2 cellular contexts compared by ENCODE assay signal in the genomic region with DNA sequence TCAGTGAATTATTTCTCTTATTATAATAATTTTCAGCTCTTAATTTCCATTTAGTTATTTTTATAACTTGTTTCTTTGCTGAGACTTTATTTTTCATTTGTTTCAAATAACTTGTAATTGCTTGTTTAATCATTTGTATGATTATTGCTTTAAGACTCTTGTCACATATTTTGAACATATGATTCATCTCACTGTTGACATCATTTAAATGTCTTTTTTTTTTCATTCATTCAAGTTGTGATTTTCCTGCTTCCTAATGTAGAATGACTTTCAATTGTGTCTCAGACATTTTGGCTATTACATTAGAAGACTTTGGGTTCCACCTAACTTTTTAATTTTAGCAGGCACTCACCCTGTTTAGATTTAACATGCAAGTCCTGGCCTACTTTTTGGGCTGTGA.
TF ChIP-seq lines count a peak whose summit lies in the region.

No MANE protein-coding gene starts in this region.

TF ChIP-seq in SK-N-SH, 30 proteins besides CTCF, POLR2A, EP300 and RAD21 (continued from another document):
- TF ChIP-seq TCF12 (IDR thresholded peaks at IDR 0.05) (no peak), FOSL2 (IDR thresholded peaks at IDR 0.05; ENCODE audit: borderline replicate concordance, low read depth) (peak; percentile 25; the same call in 1 of the 2 replicates), YY1 (IDR thresholded peaks at IDR 0.05; ENCODE audit: low read depth) (no peak)
- TF ChIP-seq, protein P1, sequence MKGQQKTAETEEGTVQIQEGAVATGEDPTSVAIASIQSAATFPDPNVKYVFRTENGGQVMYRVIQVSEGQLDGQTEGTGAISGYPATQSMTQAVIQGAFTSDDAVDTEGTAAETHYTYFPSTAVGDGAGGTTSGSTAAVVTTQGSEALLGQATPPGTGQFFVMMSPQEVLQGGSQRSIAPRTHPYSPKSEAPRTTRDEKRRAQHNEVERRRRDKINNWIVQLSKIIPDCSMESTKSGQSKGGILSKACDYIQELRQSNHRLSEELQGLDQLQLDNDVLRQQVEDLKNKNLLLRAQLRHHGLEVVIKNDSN (IDR thresholded peaks at IDR 0.05; ENCODE audit: borderline replicate concordance, low read depth): no peak

TF ChIP-seq in SK-N-SH treated with all-trans-retinoic acid at 6 μM for 48 hours, 23 proteins besides CTCF, POLR2A, EP300 and RAD21 (continued from another document):
- TF ChIP-seq BACH2 (CRISPR knock-in tag; IDR thresholded peaks at IDR 0.05; ENCODE audit: borderline replicate concordance) (no peak), ESRRG (CRISPR knock-in tag; IDR thresholded peaks at IDR 0.05) (no peak), GLIS3 (CRISPR knock-in tag; IDR thresholded peaks at IDR 0.05) (no peak), SNAI2 (CRISPR knock-in tag; IDR thresholded peaks at IDR 0.05) (no peak), ISL1 (CRISPR knock-in tag; IDR thresholded peaks at IDR 0.05) (no peak), CSDC2 (CRISPR knock-in tag; IDR thresholded peaks at IDR 0.05) (no peak), ZFP30 (CRISPR knock-in tag; IDR thresholded peaks at IDR 0.05) (no peak)
- TF ChIP-seq, protein P2, sequence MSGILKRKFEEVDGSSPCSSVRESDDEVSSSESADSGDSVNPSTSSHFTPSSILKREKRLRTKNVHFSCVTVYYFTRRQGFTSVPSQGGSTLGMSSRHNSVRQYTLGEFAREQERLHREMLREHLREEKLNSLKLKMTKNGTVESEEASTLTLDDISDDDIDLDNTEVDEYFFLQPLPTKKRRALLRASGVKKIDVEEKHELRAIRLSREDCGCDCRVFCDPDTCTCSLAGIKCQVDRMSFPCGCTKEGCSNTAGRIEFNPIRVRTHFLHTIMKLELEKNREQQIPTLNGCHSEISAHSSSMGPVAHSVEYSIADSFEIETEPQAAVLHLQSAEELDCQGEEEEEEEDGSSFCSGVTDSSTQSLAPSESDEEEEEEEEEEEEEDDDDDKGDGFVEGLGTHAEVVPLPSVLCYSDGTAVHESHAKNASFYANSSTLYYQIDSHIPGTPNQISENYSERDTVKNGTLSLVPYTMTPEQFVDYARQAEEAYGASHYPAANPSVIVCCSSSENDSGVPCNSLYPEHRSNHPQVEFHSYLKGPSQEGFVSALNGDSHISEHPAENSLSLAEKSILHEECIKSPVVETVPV (CRISPR knock-in tag; IDR thresholded peaks at IDR 0.05): no peak
